1 cellular context compared by ENCODE assay signal in the genomic region with DNA sequence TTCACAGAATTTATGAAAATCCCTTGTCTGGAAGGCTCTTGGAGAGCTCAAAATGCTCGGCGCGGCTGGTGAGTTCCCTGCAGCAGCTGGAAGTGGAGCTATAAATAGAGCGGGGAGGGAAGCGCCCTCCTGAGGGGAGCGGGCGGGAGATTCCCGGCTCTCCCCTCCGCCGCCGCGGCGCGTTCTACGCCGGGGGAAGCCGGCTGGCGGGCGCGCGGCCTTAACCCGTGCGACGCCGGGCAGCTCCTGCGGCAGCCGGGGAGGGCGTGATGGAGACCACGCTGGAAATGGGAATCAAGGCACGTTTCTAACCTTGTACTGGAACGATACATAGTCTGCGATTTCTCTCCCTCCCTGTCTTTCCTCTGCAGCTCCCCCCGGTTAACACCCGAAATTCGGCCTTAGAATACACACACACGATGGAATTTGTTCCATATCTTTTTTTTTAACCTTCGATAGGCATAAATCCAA.
TF ChIP-seq lines count a peak whose summit lies in the region.

No MANE protein-coding gene starts in this region.

TF ChIP-seq in HepG2, 621 proteins besides CTCF, POLR2A, EP300 and RAD21 (continued from another document):
- TF ChIP-seq TSC22D2 (CRISPR knock-in tag; IDR thresholded peaks at IDR 0.05; ENCODE audit: borderline replicate concordance) (no peak), ATF1 (CRISPR knock-in tag; IDR thresholded peaks at IDR 0.05) (no peak), TOE1 (CRISPR knock-in tag; IDR thresholded peaks at IDR 0.05) (no peak), ZNF431 (CRISPR knock-in tag; IDR thresholded peaks at IDR 0.05; ENCODE audit: borderline replicate concordance, low read depth) (no peak), NCOA1 (CRISPR knock-in tag; IDR thresholded peaks at IDR 0.05) (no peak)
- TF ChIP-seq, protein P1, sequence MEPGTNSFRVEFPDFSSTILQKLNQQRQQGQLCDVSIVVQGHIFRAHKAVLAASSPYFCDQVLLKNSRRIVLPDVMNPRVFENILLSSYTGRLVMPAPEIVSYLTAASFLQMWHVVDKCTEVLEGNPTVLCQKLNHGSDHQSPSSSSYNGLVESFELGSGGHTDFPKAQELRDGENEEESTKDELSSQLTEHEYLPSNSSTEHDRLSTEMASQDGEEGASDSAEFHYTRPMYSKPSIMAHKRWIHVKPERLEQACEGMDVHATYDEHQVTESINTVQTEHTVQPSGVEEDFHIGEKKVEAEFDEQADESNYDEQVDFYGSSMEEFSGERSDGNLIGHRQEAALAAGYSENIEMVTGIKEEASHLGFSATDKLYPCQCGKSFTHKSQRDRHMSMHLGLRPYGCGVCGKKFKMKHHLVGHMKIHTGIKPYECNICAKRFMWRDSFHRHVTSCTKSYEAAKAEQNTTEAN (CRISPR knock-in tag; conservative IDR thresholded peaks at IDR 0.05), result no peak
- TF ChIP-seq, protein P2, sequence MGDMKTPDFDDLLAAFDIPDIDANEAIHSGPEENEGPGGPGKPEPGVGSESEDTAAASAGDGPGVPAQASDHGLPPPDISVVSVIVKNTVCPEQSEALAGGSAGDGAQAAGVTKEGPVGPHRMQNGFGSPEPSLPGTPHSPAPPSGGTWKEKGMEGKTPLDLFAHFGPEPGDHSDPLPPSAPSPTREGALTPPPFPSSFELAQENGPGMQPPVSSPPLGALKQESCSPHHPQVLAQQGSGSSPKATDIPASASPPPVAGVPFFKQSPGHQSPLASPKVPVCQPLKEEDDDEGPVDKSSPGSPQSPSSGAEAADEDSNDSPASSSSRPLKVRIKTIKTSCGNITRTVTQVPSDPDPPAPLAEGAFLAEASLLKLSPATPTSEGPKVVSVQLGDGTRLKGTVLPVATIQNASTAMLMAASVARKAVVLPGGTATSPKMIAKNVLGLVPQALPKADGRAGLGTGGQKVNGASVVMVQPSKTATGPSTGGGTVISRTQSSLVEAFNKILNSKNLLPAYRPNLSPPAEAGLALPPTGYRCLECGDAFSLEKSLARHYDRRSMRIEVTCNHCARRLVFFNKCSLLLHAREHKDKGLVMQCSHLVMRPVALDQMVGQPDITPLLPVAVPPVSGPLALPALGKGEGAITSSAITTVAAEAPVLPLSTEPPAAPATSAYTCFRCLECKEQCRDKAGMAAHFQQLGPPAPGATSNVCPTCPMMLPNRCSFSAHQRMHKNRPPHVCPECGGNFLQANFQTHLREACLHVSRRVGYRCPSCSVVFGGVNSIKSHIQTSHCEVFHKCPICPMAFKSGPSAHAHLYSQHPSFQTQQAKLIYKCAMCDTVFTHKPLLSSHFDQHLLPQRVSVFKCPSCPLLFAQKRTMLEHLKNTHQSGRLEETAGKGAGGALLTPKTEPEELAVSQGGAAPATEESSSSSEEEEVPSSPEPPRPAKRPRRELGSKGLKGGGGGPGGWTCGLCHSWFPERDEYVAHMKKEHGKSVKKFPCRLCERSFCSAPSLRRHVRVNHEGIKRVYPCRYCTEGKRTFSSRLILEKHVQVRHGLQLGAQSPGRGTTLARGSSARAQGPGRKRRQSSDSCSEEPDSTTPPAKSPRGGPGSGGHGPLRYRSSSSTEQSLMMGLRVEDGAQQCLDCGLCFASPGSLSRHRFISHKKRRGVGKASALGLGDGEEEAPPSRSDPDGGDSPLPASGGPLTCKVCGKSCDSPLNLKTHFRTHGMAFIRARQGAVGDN (CRISPR knock-in tag; IDR thresholded peaks at IDR 0.05), result 0 out of 2 replicates have a peak, but pooled peaks have one; percentile 12
TF ChIP-seq in HepG2: peak in this region for 4.
